ENCODE assay signal across 1 cellular context in the genomic region with DNA sequence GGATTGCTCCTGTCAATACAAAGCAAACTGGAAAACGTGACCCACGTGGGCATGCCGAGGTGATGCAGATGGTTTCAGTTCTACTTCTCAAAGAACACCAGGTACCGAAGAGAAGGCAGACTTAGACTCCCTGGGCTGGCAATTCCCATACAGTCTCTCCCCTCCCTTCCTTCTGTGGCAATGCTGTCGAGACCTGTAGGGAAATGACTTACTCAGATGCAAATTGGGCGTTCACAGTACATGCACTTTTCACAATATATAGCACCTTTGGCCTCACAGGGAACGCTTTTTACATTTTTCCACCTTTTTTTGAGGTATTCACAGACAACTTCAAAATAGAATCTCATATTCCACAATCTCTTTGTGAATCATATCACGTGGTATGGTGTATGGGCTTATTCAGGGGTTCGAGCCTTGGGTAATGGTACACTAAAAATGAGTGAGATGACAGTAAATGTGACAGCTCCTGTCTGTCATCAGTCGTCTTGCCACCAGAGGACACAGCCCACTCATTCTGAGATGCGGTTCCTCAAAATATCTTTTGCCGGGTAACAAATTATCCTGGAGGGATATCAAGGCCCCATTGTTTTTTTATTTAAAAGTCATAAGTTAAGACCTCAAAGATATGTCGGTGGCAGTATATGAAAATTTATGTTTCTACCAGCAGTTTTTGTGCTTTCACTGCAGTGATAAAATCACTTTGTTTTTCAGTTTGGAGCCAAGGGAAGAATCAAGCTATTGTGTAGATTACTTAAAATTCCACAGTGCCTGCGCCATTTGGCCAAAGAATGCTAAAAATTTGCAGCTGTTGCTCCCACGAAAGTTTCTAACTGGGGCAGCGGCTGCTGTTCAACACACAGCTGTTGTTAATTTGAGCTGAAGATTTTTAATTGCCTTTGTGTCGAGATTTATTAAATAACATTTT.
TF ChIP-seq lines count a peak whose summit lies in the region.

No MANE protein-coding gene starts in this region.

TF ChIP-seq in GM12878, 131 proteins besides CTCF, POLR2A, EP300 and RAD21:
- TF ChIP-seq, protein P1, sequence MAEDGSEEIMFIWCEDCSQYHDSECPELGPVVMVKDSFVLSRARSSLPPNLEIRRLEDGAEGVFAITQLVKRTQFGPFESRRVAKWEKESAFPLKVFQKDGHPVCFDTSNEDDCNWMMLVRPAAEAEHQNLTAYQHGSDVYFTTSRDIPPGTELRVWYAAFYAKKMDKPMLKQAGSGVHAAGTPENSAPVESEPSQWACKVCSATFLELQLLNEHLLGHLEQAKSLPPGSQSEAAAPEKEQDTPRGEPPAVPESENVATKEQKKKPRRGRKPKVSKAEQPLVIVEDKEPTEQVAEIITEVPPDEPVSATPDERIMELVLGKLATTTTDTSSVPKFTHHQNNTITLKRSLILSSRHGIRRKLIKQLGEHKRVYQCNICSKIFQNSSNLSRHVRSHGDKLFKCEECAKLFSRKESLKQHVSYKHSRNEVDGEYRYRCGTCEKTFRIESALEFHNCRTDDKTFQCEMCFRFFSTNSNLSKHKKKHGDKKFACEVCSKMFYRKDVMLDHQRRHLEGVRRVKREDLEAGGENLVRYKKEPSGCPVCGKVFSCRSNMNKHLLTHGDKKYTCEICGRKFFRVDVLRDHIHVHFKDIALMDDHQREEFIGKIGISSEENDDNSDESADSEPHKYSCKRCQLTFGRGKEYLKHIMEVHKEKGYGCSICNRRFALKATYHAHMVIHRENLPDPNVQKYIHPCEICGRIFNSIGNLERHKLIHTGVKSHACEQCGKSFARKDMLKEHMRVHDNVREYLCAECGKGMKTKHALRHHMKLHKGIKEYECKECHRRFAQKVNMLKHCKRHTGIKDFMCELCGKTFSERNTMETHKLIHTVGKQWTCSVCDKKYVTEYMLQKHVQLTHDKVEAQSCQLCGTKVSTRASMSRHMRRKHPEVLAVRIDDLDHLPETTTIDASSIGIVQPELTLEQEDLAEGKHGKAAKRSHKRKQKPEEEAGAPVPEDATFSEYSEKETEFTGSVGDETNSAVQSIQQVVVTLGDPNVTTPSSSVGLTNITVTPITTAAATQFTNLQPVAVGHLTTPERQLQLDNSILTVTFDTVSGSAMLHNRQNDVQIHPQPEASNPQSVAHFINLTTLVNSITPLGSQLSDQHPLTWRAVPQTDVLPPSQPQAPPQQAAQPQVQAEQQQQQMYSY (CRISPR knock-in tag; IDR thresholded peaks at IDR 0.05): no peak
- TF ChIP-seq FOS (IDR thresholded peaks at IDR 0.05; ENCODE audit: borderline replicate concordance, extremely low read depth, insufficient read length): no peak
- peak; percentile 26 to 47; a peak in 2 of 4 replicates for TF ChIP-seq BHLHE40 (IDR thresholded peaks at IDR 0.05; ENCODE audit: borderline replicate concordance in 1 of 2, low read depth in 2 of 2, low read length in 1 of 2)
- TF ChIP-seq ATF7 (IDR thresholded peaks at IDR 0.05; ENCODE audit: low read depth): no peak
- no peak for TF ChIP-seq NFIC (IDR thresholded peaks at IDR 0.05; ENCODE audit: low read depth, low read length)
